ENCODE assay signal across 27 cellular contexts in genomic region chr22:25518000-25518663, GRCh38.
"Had no signal": no experiment of that assay in that cellular context is flagged by ENCODE, and none has a peak within 500 bp of the region (broad histone marks: within the 10 kb centered on the region; RNA-seq: fewer than 3 reads in every experiment).

No MANE protein-coding gene starts in this region.

- H3K27ac Mint-ChIP-seq: activated CD4-positive, alpha-beta memory T cell treated with anti-CD3 and anti-CD28 coated beads for 36 hours; activated CD4-positive, alpha-beta T cell treated with anti-CD3 and anti-CD28 coated beads for 36 hours; activated CD4-positive, alpha-beta T cell treated with anti-CD3 and anti-CD28 coated beads, Interleukin-2, amount 10 ng/mL, durations not matched to agents 24 days and 14 days; activated naive CD4-positive, alpha-beta T cell treated with anti-CD3 and anti-CD28 coated beads, Interleukin-2, amount 10 ng/mL, durations not matched to agents 7 days and 5 days; activated naive CD8-positive, alpha-beta T cell treated with anti-CD3 and anti-CD28 coated beads, Interleukin-2, amount 10 ng/mL, durations not matched to agents 7 days and 5 days; activated T-cell treated with anti-CD3 and anti-CD28 coated beads, Interleukin-2, amount 50 U/mL, for 24 hours; activated T-cell treated with anti-CD3 and anti-CD28 coated beads, Interleukin-2, amount 50 U/mL, for 72 hours; brain had no signal

- H3K9me3 Mint-ChIP-seq: activated naive CD4-positive, alpha-beta T cell treated with anti-CD3 and anti-CD28 coated beads, Interleukin-2, amount 50 U/mL, for 72 hours; activated T-cell treated with anti-CD3 and anti-CD28 coated beads, Interleukin-2, amount 50 U/mL, for 72 hours had no signal

- H3K4me1 ChIP-seq: ascending aorta, breast epithelium, colonic mucosa, esophagus squamous epithelium, gastroesophageal sphincter had no signal

- H3K4me3 ChIP-seq: ascending aorta, breast epithelium, cardiac muscle cell, colonic mucosa, esophagus squamous epithelium, gastroesophageal sphincter had no signal

- H3K9me3 ChIP-seq: ascending aorta, breast epithelium, colonic mucosa, esophagus squamous epithelium, gastroesophageal sphincter had no signal

- H3K27ac ChIP-seq: ascending aorta, breast epithelium, cardiac muscle cell, colonic mucosa, epithelial cell of prostate, esophagus squamous epithelium, gastroesophageal sphincter had no signal

- H3K4me3 Mint-ChIP-seq: activated CD4-positive, alpha-beta memory T cell treated with anti-CD3 and anti-CD28 coated beads for 36 hours; activated CD4-positive, alpha-beta T cell treated with anti-CD3 and anti-CD28 coated beads for 36 hours; activated CD4-positive, alpha-beta T cell treated with anti-CD3 and anti-CD28 coated beads, Interleukin-2, amount 10 ng/mL, durations not matched to agents 24 days and 14 days; activated naive CD4-positive, alpha-beta T cell treated with anti-CD3 and anti-CD28 coated beads, Interleukin-2, amount 10 ng/mL, durations not matched to agents 7 days and 5 days; activated naive CD8-positive, alpha-beta T cell treated with anti-CD3 and anti-CD28 coated beads, Interleukin-2, amount 10 ng/mL, durations not matched to agents 7 days and 5 days; activated T-cell treated with anti-CD3 and anti-CD28 coated beads, Interleukin-2, amount 50 U/mL, for 24 hours; activated T-cell treated with anti-CD3 and anti-CD28 coated beads, Interleukin-2, amount 50 U/mL, for 72 hours; brain had no signal

- H3K36me3 ChIP-seq: breast epithelium, cardiac muscle cell, colonic mucosa, esophagus squamous epithelium, gastroesophageal sphincter had no signal

- DNase-seq: activated CD4-positive, alpha-beta memory T cell treated with anti-CD3 and anti-CD28 coated beads for 36 hours; activated CD4-positive, alpha-beta T cell treated with anti-CD3 and anti-CD28 coated beads for 36 hours; activated CD4-positive, alpha-beta T cell treated with anti-CD3 and anti-CD28 coated beads, Interleukin-2, amount 10 ng/mL, durations not matched to agents 24 days and 14 days; activated CD4-positive, CD25-positive, alpha-beta regulatory T cell; activated CD4-positive, CD25-positive, alpha-beta regulatory T cell treated with anti-CD3 and anti-CD28 coated beads, Interleukin-2, amount 50 U/mL, for 72 hours; activated CD8-positive, alpha-beta memory T cell treated with anti-CD3 and anti-CD28 coated beads, Interleukin-2, amount 50 U/mL, for 48 hours; activated gamma-delta T cell; activated naive CD4-positive, alpha-beta T cell; activated naive CD4-positive, alpha-beta T cell treated with anti-CD3 and anti-CD28 coated beads, Interleukin-2, amount 10 ng/mL, durations not matched to agents 7 days and 5 days; activated naive CD8-positive, alpha-beta T cell treated with anti-CD3 and anti-CD28 coated beads, Interleukin-2, amount 10 ng/mL, durations not matched to agents 7 days and 5 days; activated T-cell treated with anti-CD3 and anti-CD28 coated beads for 4 hours; activated T-cell treated with anti-CD3 and anti-CD28 coated beads, Interleukin-2, amount 50 U/mL, for 24 hours; activated T-cell treated with anti-CD3 and anti-CD28 coated beads, Interleukin-2, amount 50 U/mL, for 72 hours; central memory CD4-positive, alpha-beta T cell; cerebellar nuclear complex; colonic mucosa; effector CD8-positive, alpha-beta T cell; esophagus squamous epithelium; foreskin melanocyte; T-helper 2 cell had no signal

- H3K4me1 Mint-ChIP-seq: activated CD4-positive, alpha-beta T cell treated with anti-CD3 and anti-CD28 coated beads for 36 hours; activated CD4-positive, alpha-beta T cell treated with anti-CD3 and anti-CD28 coated beads, Interleukin-2, amount 10 ng/mL, durations not matched to agents 24 days and 14 days; activated naive CD4-positive, alpha-beta T cell treated with anti-CD3 and anti-CD28 coated beads, Interleukin-2, amount 10 ng/mL, durations not matched to agents 7 days and 5 days; activated naive CD8-positive, alpha-beta T cell treated with anti-CD3 and anti-CD28 coated beads, Interleukin-2, amount 10 ng/mL, durations not matched to agents 7 days and 5 days had no signal

- H3K27me3 ChIP-seq: ascending aorta, breast epithelium, cardiac muscle cell, colonic mucosa, esophagus squamous epithelium, gastroesophageal sphincter had no signal

- ATAC-seq: activated CD4-positive, alpha-beta T cell treated with anti-CD3 and anti-CD28 coated beads for 36 hours; activated naive CD4-positive, alpha-beta T cell treated with anti-CD3 and anti-CD28 coated beads, Interleukin-2, amount 50 U/mL, for 72 hours; activated T-cell treated with anti-CD3 and anti-CD28 coated beads, Interleukin-2, amount 50 U/mL, for 72 hours; gastroesophageal sphincter had no signal

- H3K27me3 Mint-ChIP-seq: activated CD4-positive, alpha-beta memory T cell treated with anti-CD3 and anti-CD28 coated beads for 36 hours; activated CD4-positive, alpha-beta T cell treated with anti-CD3 and anti-CD28 coated beads for 36 hours; activated naive CD4-positive, alpha-beta T cell treated with anti-CD3 and anti-CD28 coated beads, Interleukin-2, amount 10 ng/mL, durations not matched to agents 7 days and 5 days; activated naive CD8-positive, alpha-beta T cell treated with anti-CD3 and anti-CD28 coated beads, Interleukin-2, amount 10 ng/mL, durations not matched to agents 7 days and 5 days; brain had no signal
